Comparison of ENCODE assay signal across 8 cellular contexts in the genomic region with DNA sequence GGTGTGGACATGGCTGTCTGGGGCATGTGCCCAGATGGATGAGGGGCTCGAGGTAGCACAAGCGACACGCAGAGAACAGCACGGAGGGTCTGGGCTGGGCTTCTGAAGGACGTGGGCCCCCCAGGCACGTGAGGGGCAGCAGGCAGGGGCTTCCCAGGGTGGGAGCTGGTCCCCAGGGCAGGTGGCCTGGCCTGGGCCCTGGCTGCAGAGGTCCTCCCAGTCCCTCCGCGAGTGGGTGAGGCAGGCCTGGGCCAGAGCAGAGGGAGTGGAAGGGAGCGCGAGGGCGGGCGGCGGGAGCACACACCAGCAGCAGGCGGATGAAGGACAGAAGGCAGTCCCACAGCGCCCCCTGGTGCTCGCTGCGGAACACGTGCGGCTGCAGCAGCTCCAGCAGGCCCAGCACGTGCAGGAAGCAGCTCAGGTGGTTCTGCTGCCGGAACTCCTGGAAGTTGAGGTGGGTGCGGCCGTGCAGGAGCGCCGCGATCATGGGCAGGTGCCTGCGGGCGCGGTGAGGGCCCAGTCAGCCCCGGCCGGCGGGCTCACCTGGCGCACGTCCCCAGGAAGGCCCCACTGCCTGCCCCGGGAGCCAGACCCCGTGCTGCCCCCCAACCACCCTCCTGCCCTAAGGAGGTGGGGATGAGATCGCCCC. TPM values are rescaled to one million over a fixed set of nuclear protein-coding genes. Genes with fewer than 3 reads are reported as not detected.
DNase-seq lines count a peak whose midpoint lies in the region; ATAC-seq and TF ChIP-seq lines count a peak whose summit lies in the region.

No MANE protein-coding gene starts in this region.

- POLR2A ChIA-PET in GM10248 (lab: Yijun Ruan, JAX): no interaction called here
- POLR2A ChIA-PET in Panc1 (lab: Charles Lee): no interaction called here
- POLR2A ChIA-PET in naive thymus-derived CD4-positive, alpha-beta T cell (lab: Charles Lee): interaction anchor here (1.0 kb wide), 1 partner anchor 60 kb away, joined by 3 read pairs; no protein-coding TSS in a partner anchor

- DNase-seq in GM10248 (ENCODE audit: extremely low spot score): peak; percentile 92
- peak; percentile 76 for DNase-seq in LNCaP clone FGC (ENCODE audit: low read depth)
- DNase-seq in Panc1 (ENCODE audit: low read depth, low spot score): no peak
- DNase-seq in activated T-cell treated with anti-CD3 and anti-CD28 coated beads, Interleukin-2, amount 50 U/mL, for 24 hours: peak; percentile 91
- peak; percentile 77 to 89 (median 87) for DNase-seq in naive thymus-derived CD4-positive, alpha-beta T cell
- DNase-seq in stimulated activated CD8-positive, alpha-beta memory T cell treated with anti-CD3 and anti-CD28 coated beads, Interleukin-7, amount 100 ng/mL, for 48 hours (ENCODE audit: extremely low read depth in 1 of 2, low read depth in 1 of 2): peak; percentile 63 to 73

- H3K9me3 Mint-ChIP-seq in activated T-cell treated with anti-CD3 and anti-CD28 coated beads, Interleukin-2, amount 50 U/mL, for 24 hours: no peaks in the 10 kb centered on the region
- H3K9me3 Mint-ChIP-seq in naive thymus-derived CD4-positive, alpha-beta T cell: no peaks in the 10 kb centered on the region

- 0 out of 2 replicates have a peak, but pooled peaks cover 2% of the 10 kb centered on the region for H3K4me1 ChIP-seq in Panc1 (ENCODE audit: control insufficient read depth, insufficient read depth, low read length)
- H3K4me1 ChIP-seq in naive thymus-derived CD4-positive, alpha-beta T cell (ENCODE audit: control insufficient read depth in 2 of 2, insufficient read depth in 2 of 2, low read length in 2 of 2): peaks cover 3 to 14% of the 10 kb centered on the region in 2 donors

- no peaks in the 10 kb centered on the region; the same call in none of the 2 replicates for H3K36me3 ChIP-seq in Panc1 (ENCODE audit: control insufficient read depth, insufficient read depth, low read length)
- peaks cover 0 to 91% (median 4%) of the 10 kb centered on the region in 3 experiments for H3K36me3 ChIP-seq in naive thymus-derived CD4-positive, alpha-beta T cell (ENCODE audit: control insufficient read depth in 2 of 3, insufficient read depth in 3 of 3, low read length in 3 of 3)

- H3K4me3 ChIP-seq in LNCaP clone FGC (ENCODE audit: low read depth, low read length) (no peak overlapping the region), Panc1 (ENCODE audit: low read depth in 2 of 2, low read length in 2 of 2) (no peak overlapping the region)
- H3K4me3 ChIP-seq in naive thymus-derived CD4-positive, alpha-beta T cell (ENCODE audit: low read length): no peak overlapping the region

- in situ Hi-C loops in Panc1 (cut with HindIII; ENCODE audit: low pct_unique_long_range_greater_than_20kb, low sequenced_read_pairs): no loop called here

- no peaks in the 10 kb centered on the region for H3K9me3 ChIP-seq in Panc1 (ENCODE audit: control insufficient read depth, insufficient read depth, low read depth, low read length)
- H3K9me3 ChIP-seq in naive thymus-derived CD4-positive, alpha-beta T cell (ENCODE audit: control insufficient read depth in 2 of 3, low read length in 3 of 3): no peaks in the 10 kb centered on the region

- no peaks in the 10 kb centered on the region for H3K27me3 Mint-ChIP-seq in activated T-cell treated with anti-CD3 and anti-CD28 coated beads, Interleukin-2, amount 50 U/mL, for 24 hours
- no peaks in the 10 kb centered on the region for H3K27me3 Mint-ChIP-seq in naive thymus-derived CD4-positive, alpha-beta T cell

- CTCF ChIA-PET in GM10248 (lab: Yijun Ruan, JAX): interaction anchor here (0.6 to 4.7 kb wide), 26 partner anchors 8 to 298 kb away, joined by 3 to 40 read pairs (median 4); partner anchors contain the start of gene MICALL2
- CTCF ChIA-PET in Panc1 (lab: Charles Lee): interaction anchor here (0.6 to 1.0 kb wide), 3 partner anchors 25 to 102 kb away, joined by 3 to 5 read pairs (median 3); no protein-coding TSS in a partner anchor
- CTCF ChIA-PET in naive thymus-derived CD4-positive, alpha-beta T cell (lab: Charles Lee): interaction anchor here (0.8 to 1.5 kb wide), 6 partner anchors 17 to 281 kb away, joined by 3 to 8 read pairs (median 3); no protein-coding TSS in a partner anchor

- no peaks in the 10 kb centered on the region for H3K27me3 ChIP-seq in Panc1 (ENCODE audit: control insufficient read depth, insufficient read depth, low read length)
- no peaks in the 10 kb centered on the region for H3K27me3 ChIP-seq in naive thymus-derived CD4-positive, alpha-beta T cell (ENCODE audit: control insufficient read depth in 2 of 2, insufficient read depth in 2 of 2, low read length in 2 of 2)

- no peak overlapping the region for H3K27ac Mint-ChIP-seq in activated T-cell treated with anti-CD3 and anti-CD28 coated beads, Interleukin-2, amount 50 U/mL, for 24 hours
- no peak overlapping the region for H3K27ac Mint-ChIP-seq in naive thymus-derived CD4-positive, alpha-beta T cell

- TF ChIP-seq CTCF in GM10248 (IDR thresholded peaks at IDR 0.05; ENCODE audit: control extremely low read depth, extremely low read depth, low read depth, missing control alignments) (peak; percentile 96), LNCaP clone FGC (IDR thresholded peaks at IDR 0.05; ENCODE audit: control insufficient read depth, extremely low read depth, insufficient read depth) (peak; percentile 100), Panc1 (IDR thresholded peaks at IDR 0.05) (peak; percentile 99)

- intact Hi-C loops in Panc1 (cut with micrococcal nuclease; ENCODE audit: unreplicated experiment): no loop called here
- intact Hi-C loops in naive thymus-derived CD4-positive, alpha-beta T cell (cut with micrococcal nuclease): loop anchor here in 1 of 2 donors (1.0 kb wide), 5 partner anchors 15 to 281 kb away; partner anchors contain the start of gene MICALL2

- no peak overlapping the region for H3K27ac ChIP-seq in Panc1 (ENCODE audit: low read length)
- H3K27ac ChIP-seq in naive thymus-derived CD4-positive, alpha-beta T cell (ENCODE audit: low read depth, low read length): peak overlapping the region; percentile 45

- no TSS peak for BruUV-seq in Panc1 (replicated peaks; lab: Mats Ljungman, UMichigan)

- ATAC-seq in Panc1 (peak; percentile 76), esophagus mucosa (peak; percentile 83), GM21825 (IDR thresholded peaks at IDR 0.05; ENCODE audit: unreplicated experiment) (no peak)
- ATAC-seq in naive thymus-derived CD4-positive, alpha-beta T cell: peak; percentile 90

- H3K36me3 Mint-ChIP-seq in activated T-cell treated with anti-CD3 and anti-CD28 coated beads, Interleukin-2, amount 50 U/mL, for 24 hours (ENCODE audit: low read depth): peaks cover 57% of the 10 kb centered on the region
- H3K36me3 Mint-ChIP-seq in naive thymus-derived CD4-positive, alpha-beta T cell: peaks cover 0 to 4% (median 0%) of the 10 kb centered on the region in 5 donors

- peaks cover 11% of the 10 kb centered on the region for H3K4me1 Mint-ChIP-seq in activated T-cell treated with anti-CD3 and anti-CD28 coated beads, Interleukin-2, amount 50 U/mL, for 24 hours (ENCODE audit: low read depth)
- H3K4me1 Mint-ChIP-seq in naive thymus-derived CD4-positive, alpha-beta T cell: peaks cover 3 to 12% (median 9%) of the 10 kb centered on the region in 7 donors

- no peak overlapping the region for H3K4me3 Mint-ChIP-seq in activated T-cell treated with anti-CD3 and anti-CD28 coated beads, Interleukin-2, amount 50 U/mL, for 24 hours
- H3K4me3 Mint-ChIP-seq in naive thymus-derived CD4-positive, alpha-beta T cell: peak overlapping the region in 1 of 10 donors; percentile 49

RNA-seq across cellular contexts. Expression of gene MICALL2, which starts 14.7 kb away (rescaled TPM):
- total RNA-seq in Panc1 (2021; ENCODE audit: unreplicated experiment) (144 TPM), esophagus mucosa (16.1 TPM)
- polyA plus RNA-seq in Panc1 (2012; ENCODE audit: insufficient read length): 127 TPM
- total RNA-seq in naive thymus-derived CD4-positive, alpha-beta T cell: 1 to 10 TPM in 4 of 5 experiments, under 1 TPM in 1; 0.89 to 5.0 (median 3.3) TPM
- under 1 TPM; 0.37 to 0.55 TPM for polyA plus RNA-seq in naive thymus-derived CD4-positive, alpha-beta T cell

RNA-seq across cellular contexts. Expression of gene INTS1, which starts 30.2 kb away (rescaled TPM):
- total RNA-seq in Panc1 (2021; ENCODE audit: unreplicated experiment) (173 TPM), esophagus mucosa (50.4 TPM)
- 196 TPM for polyA plus RNA-seq in Panc1 (2012; ENCODE audit: insufficient read length)
- total RNA-seq in naive thymus-derived CD4-positive, alpha-beta T cell: 100 to 1,000 TPM in 4 of 5 experiments, 10 to 100 TPM in 1; 82.0 to 157 (median 111) TPM
- 10 to 100 TPM; 15.1 to 41.6 TPM for polyA plus RNA-seq in naive thymus-derived CD4-positive, alpha-beta T cell

RNA-seq across cellular contexts. Expression of gene MAFK, which starts 56.5 kb away (rescaled TPM):
- 125 TPM for total RNA-seq in Panc1 (2021; ENCODE audit: unreplicated experiment)
- polyA plus RNA-seq in Panc1 (2012; ENCODE audit: insufficient read length): 120 TPM
- 12.6 TPM for total RNA-seq in esophagus mucosa
- total RNA-seq in naive thymus-derived CD4-positive, alpha-beta T cell: 10 to 100 TPM; 28.5 to 90.1 (median 54.2) TPM
- under 1 TPM; 0.38 to 0.46 TPM for polyA plus RNA-seq in naive thymus-derived CD4-positive, alpha-beta T cell
